In genomic region chr10:33327750-33328149, GRCh38 we compare ENCODE assay signal across 11 cellular contexts. TPM values are rescaled to one million over a fixed set of nuclear protein-coding genes. Genes with fewer than 3 reads are reported as not detected.
DNase-seq lines count a peak whose midpoint lies in the region; ATAC-seq, FAIRE-seq and TF ChIP-seq lines count a peak whose summit lies in the region.
"Had no signal": no experiment of that assay in that cellular context is flagged by ENCODE, and none has a peak within 500 bp of the region (broad histone marks: within the 10 kb centered on the region; RNA-seq: fewer than 3 reads in every experiment).

No MANE protein-coding gene starts in this region.

- POLR2A ChIA-PET in HEK293 (lab: Yijun Ruan, JAX) (interaction anchor here (0.6 kb wide), 1 partner anchor 9 kb away, joined by 4 read pairs; no protein-coding TSS in a partner anchor), GM12878 (lab: Charles Lee) (interaction anchor here (0.8 kb wide), 1 partner anchor 16 kb away, joined by 3 read pairs; no protein-coding TSS in a partner anchor)

- no peaks in the 10 kb centered on the region for H3K9me3 Mint-ChIP-seq in T-helper 2 cell treated with Interferon-gamma antibody and Interleukin-4, amounts not matched to agents 5 μg/mL and 100 μg/mL, for 36 hours

- peak overlapping the region; percentile 67 for H3K27ac ChIP-seq in 22Rv1
- no peak overlapping the region for H3K27ac ChIP-seq in HEK293 (ENCODE audit: extremely low read depth, low read depth, low read length)
- H3K27ac ChIP-seq in GM12878 (ENCODE audit: control insufficient read depth, insufficient read depth), result no peak overlapping the region
- H3K27ac ChIP-seq: coronary artery had no signal

- intact Hi-C loops in GM12878 (cut with micrococcal nuclease; ENCODE audit: unreplicated experiment), result no loop called here

- H3K36me3 ChIP-seq in HEK293 (ENCODE audit: control insufficient read depth in 2 of 2, insufficient read depth in 1 of 2, low read length in 2 of 2) (peaks cover 9 to 24% of the 10 kb centered on the region in 2 experiments; a peak in 2 of 3 replicates), GM12878 (ENCODE audit: control insufficient read depth in 2 of 2, insufficient read depth in 2 of 2, low read length in 1 of 2) (no peaks in the 10 kb centered on the region)

- H4K20me1 ChIP-seq in GM12878 (ENCODE audit: control insufficient read depth, insufficient read depth), result no peaks in the 10 kb centered on the region

- H3K27me3 ChIP-seq in GM12878 (replicated peaks in 1 of 2; ENCODE audit: control insufficient read depth in 2 of 2, insufficient read depth in 2 of 2, low read length in 1 of 2), result peaks cover 0 to 1% of the 10 kb centered on the region in 2 experiments; a peak in 1 of 4 replicates

- H3K4me1 Mint-ChIP-seq in T-helper 2 cell treated with Interferon-gamma antibody and Interleukin-4, amounts not matched to agents 5 μg/mL and 100 μg/mL, for 36 hours (ENCODE audit: low read depth), result peaks cover 5% of the 10 kb centered on the region

- BruUV-seq in GM12878 (replicated peaks; lab: Mats Ljungman, UMichigan), result no TSS peak

- no peak for FAIRE-seq in GM12878 (lab: Jason Lieb, UNC)

- no peak overlapping the region for H3K4me3 ChIP-seq in HEK293 (ENCODE audit: low read depth, low read length)
- no peak overlapping the region for H3K4me3 ChIP-seq in GM12878
- H3K4me3 ChIP-seq: coronary artery had no signal

- H3K9ac ChIP-seq in GM12878 (ENCODE audit: control insufficient read depth, insufficient read depth, low read length), result no peak overlapping the region

- TF ChIP-seq POLR2A in GM12878 (IDR thresholded peaks at IDR 0.05; ENCODE audit: low read depth, low read length), result no peak

- TF ChIP-seq EP300 in GM12878 (IDR thresholded peaks at IDR 0.05; ENCODE audit: borderline replicate concordance in 1 of 2, control insufficient read depth in 1 of 2, low read depth in 2 of 2, low read length in 2 of 2), result no peak

- DNase-seq in GM12878 (ENCODE audit: low read depth, low spot score), result no peak
- peak; percentile 50 for DNase-seq in iris pigment epithelial cell (ENCODE audit: low read depth)
- no peak for DNase-seq in T-helper 2 cell treated with Interferon-gamma antibody and Interleukin-4, amounts not matched to agents 5 μg/mL and 100 μg/mL, for 36 hours (ENCODE audit: low spot score)
- DNase-seq in NOMO-1 treated with DMSO at 0.1 percent for 48 hours (lab: John Stamatoyannopoulos, UW; ENCODE audit: unreplicated experiment), result no peak
- DNase-seq in NCI-H2196 treated with DMSO at 0.1 percent for 48 hours (lab: John Stamatoyannopoulos, UW; ENCODE audit: unreplicated experiment), result no peak
- no peak for DNase-seq in NCI-H1930 (lab: John Stamatoyannopoulos, UW)
- DNase-seq: C1 segment of cervical spinal cord, NCI-H187 had no signal

- 0 out of 2 replicates have a peak, but pooled peaks have one; percentile 9 for TF ChIP-seq RAD21 in GM12878 (IDR thresholded peaks at IDR 0.05; ENCODE audit: insufficient read depth, low read depth, low read length)

- H3K4me2 ChIP-seq in GM12878 (ENCODE audit: control insufficient read depth, insufficient read depth), result no peak overlapping the region

- TF ChIP-seq CTCF in 22Rv1 (IDR thresholded peaks at IDR 0.05) (peak; percentile 56), HEK293 (tag by site-specific recombination; IDR thresholded peaks at IDR 0.05) (0 out of 2 replicates have a peak, but pooled peaks have one; percentile 16), GM12878 (IDR thresholded peaks at IDR 0.05 in 2 of 3, conservative IDR thresholded peaks at IDR 0.05 in 1 of 3; ENCODE audit: control insufficient read depth in 2 of 3, extremely low read depth in 1 of 3, insufficient read depth in 1 of 3, low read depth in 3 of 3, low read length in 3 of 3) (no peak; a peak in 1 of 6 replicates)

- H3K4me1 ChIP-seq in HEK293 (ENCODE audit: control insufficient read depth, insufficient read depth, low read length), result peaks cover 35% of the 10 kb centered on the region
- no peaks in the 10 kb centered on the region for H3K4me1 ChIP-seq in GM12878 (ENCODE audit: control insufficient read depth, insufficient read depth, low read length)

- H3K9me3 ChIP-seq in HEK293 (ENCODE audit: control insufficient read depth, insufficient read depth, low read depth, low read length), result no peaks in the 10 kb centered on the region
- no peaks in the 10 kb centered on the region for H3K9me3 ChIP-seq in GM12878 (replicated peaks; ENCODE audit: control insufficient read depth, insufficient read depth, low read length)

- H3K4me3 Mint-ChIP-seq in T-helper 2 cell treated with Interferon-gamma antibody and Interleukin-4, amounts not matched to agents 5 μg/mL and 100 μg/mL, for 36 hours, result no peak overlapping the region

- H2AFZ ChIP-seq in GM12878 (ENCODE audit: control insufficient read depth, low read depth, low read length), result no peak overlapping the region

- in situ Hi-C loops in GM12878 (cut with MboI), result no loop called here

- no peak for ATAC-seq in GM12878

- H3K27ac Mint-ChIP-seq in T-helper 2 cell treated with Interferon-gamma antibody and Interleukin-4, amounts not matched to agents 5 μg/mL and 100 μg/mL, for 36 hours, result no peak overlapping the region

- peaks cover 43% of the 10 kb centered on the region for H3K27me3 Mint-ChIP-seq in T-helper 2 cell treated with Interferon-gamma antibody and Interleukin-4, amounts not matched to agents 5 μg/mL and 100 μg/mL, for 36 hours (ENCODE audit: low read depth)

- no peaks in the 10 kb centered on the region for H3K79me2 ChIP-seq in GM12878 (ENCODE audit: control insufficient read depth, insufficient read depth, low read length)

- H3K36me3 Mint-ChIP-seq in T-helper 2 cell treated with Interferon-gamma antibody and Interleukin-4, amounts not matched to agents 5 μg/mL and 100 μg/mL, for 36 hours (ENCODE audit: low read depth), result no peaks in the 10 kb centered on the region

- SMC1A ChIA-PET in GM12878 (lab: Charles Lee; ENCODE audit: uncharacterized antibody, unreplicated experiment), result interaction anchor here (0.8 to 2.5 kb wide), 16 partner anchors 10 to 1311 kb away, joined by 3 to 28 read pairs (median 3); no protein-coding TSS in a partner anchor

- RAD21 ChIA-PET in GM12878 (lab: Charles Lee; ENCODE audit: unreplicated experiment), result interaction anchor here (0.6 to 3.4 kb wide), 6 partner anchors 9 to 1310 kb away, joined by 3 to 20 read pairs (median 4); no protein-coding TSS in a partner anchor

- CTCF ChIA-PET in HEK293 (lab: Yijun Ruan, JAX), result interaction anchor here (0.7 to 4.4 kb wide), 5 partner anchors 135 to 1381 kb away, joined by 3 to 24 read pairs (median 3); no protein-coding TSS in a partner anchor
- CTCF ChIA-PET in GM12878 (lab: Yijun Ruan, JAX), result interaction anchor here (0.6 to 2.6 kb wide), 21 partner anchors 10 to 1633 kb away, joined by 3 to 27 read pairs (median 3); no protein-coding TSS in a partner anchor

TF ChIP-seq in HEK293, 187 proteins besides CTCF, POLR2A, EP300 and RAD21 (continues in another document):
- TF ChIP-seq YY1 (tag by site-specific recombination; IDR thresholded peaks at IDR 0.05) (no peak), ZNF10 (tag by site-specific recombination; IDR thresholded peaks at IDR 0.05) (peak; percentile 27; the same call in 1 of the 2 replicates), ZNF174 (tag by site-specific recombination; IDR thresholded peaks at IDR 0.05) (no peak), ZBTB7A (tag by site-specific recombination; IDR thresholded peaks at IDR 0.05; ENCODE audit: low read depth) (no peak), ZFP3 (tag by site-specific recombination; IDR thresholded peaks at IDR 0.05; ENCODE audit: low read depth) (no peak), ZNF530 (tag by site-specific recombination; IDR thresholded peaks at IDR 0.05; ENCODE audit: low read depth) (no peak), ZNF626 (tag by site-specific recombination; IDR thresholded peaks at IDR 0.05) (no peak), ZNF202 (tag by site-specific recombination; IDR thresholded peaks at IDR 0.05; ENCODE audit: borderline replicate concordance) (no peak), ZNF571 (tag by site-specific recombination; IDR thresholded peaks at IDR 0.05) (no peak), ZNF544 (tag by site-specific recombination; IDR thresholded peaks at IDR 0.05) (no peak), ZNF426 (tag by site-specific recombination; IDR thresholded peaks at IDR 0.05) (no peak)

TF ChIP-seq in GM12878, 131 proteins besides CTCF, POLR2A, EP300 and RAD21 (continues in another document):
- TF ChIP-seq MTA3 (IDR thresholded peaks at IDR 0.05; ENCODE audit: borderline replicate concordance, low read length) (no peak), POU2F2 (IDR thresholded peaks at IDR 0.05; ENCODE audit: borderline replicate concordance, low read depth, low read length) (no peak), RBBP5 (conservative IDR thresholded peaks at IDR 0.05) (no peak), BACH1 (IDR thresholded peaks at IDR 0.05; ENCODE audit: borderline replicate concordance) (no peak), NR2C2 (IDR thresholded peaks at IDR 0.05; ENCODE audit: borderline replicate concordance, control insufficient read depth, insufficient read length, low read depth) (no peak), ZNF622 (IDR thresholded peaks at IDR 0.05) (no peak)

RNA-seq across cellular contexts. Expression of gene NRP1, which starts 6.7 kb away (rescaled TPM):
- total RNA-seq in GM12878 (2013; cell fraction: nucleolus; rRNA removed), result 0.78 and 0.86 TPM in 2 replicates
- total RNA-seq in GM12878 (2014; rRNA removed) (0.54 and 0.56 TPM in 2 replicates), GM12878 (2014; rRNA removed; fragmentation: Illumina TruSeq; extraction: Trizol) (0.67 and 0.74 TPM in 2 replicates), GM12878 (2021) (0.77 and 1.3 TPM in 2 replicates)
- polyA plus RNA-seq in GM12878 (2011; ENCODE audit: low read depth), result not detected
- polyA plus RNA-seq in GM12878 (2011; rRNA removed) (11.1 and 12.1 TPM in 2 replicates), GM12878 (2014; fragmentation: Illumina TruSeq; extraction: Trizol) (0.11 and 0.57 TPM in 2 replicates), GM12878 (2014; fragmentation: Nextera tagmentation; extraction: Ambion mirVana) (under 1 TPM; 0.11 to 0.16 TPM), GM12878 (2014; rRNA removed) (0.18 and 0.31 TPM in 2 replicates), GM12878 (2016; fragmentation: Nextera tagmentation; extraction: Ambion mirVana) (under 1 TPM; 0.28 to 0.47 TPM)
- polyA plus RNA-seq in GM12878 (2011; cell fraction: cytosol; rRNA removed), result 7.9 and 8.5 TPM in 2 replicates
- 16.1 and 19.1 TPM in 2 replicates for polyA plus RNA-seq in GM12878 (2011; cell fraction: nucleus; rRNA removed)
- polyA plus RNA-seq in GM12878 (2012), result 0.01 TPM in 1 of 2 replicates, not detected in the other
- polyA minus RNA-seq in GM12878 (2011; rRNA and poly(A)+ RNA removed), result 22.4 and 24.3 TPM in 2 replicates
- 9.2 and 13.7 TPM in 2 replicates for polyA minus RNA-seq in GM12878 (2011; cell fraction: cytosol; rRNA and poly(A)+ RNA removed)
- polyA minus RNA-seq in GM12878 (2011; cell fraction: nucleus; rRNA and poly(A)+ RNA removed), result 16.8 and 31.2 TPM in 2 replicates

Comparison
In these comparisons a context has a peak if more than half of its experiments do, and no peak if none do; other contexts are left out.
1. CTCF ChIP-seq: peak in 22Rv1 (single experiment) and HEK293 (single experiment); none in GM12878 (0 of 3).